15 cellular contexts compared by ENCODE assay signal in the genomic region with DNA sequence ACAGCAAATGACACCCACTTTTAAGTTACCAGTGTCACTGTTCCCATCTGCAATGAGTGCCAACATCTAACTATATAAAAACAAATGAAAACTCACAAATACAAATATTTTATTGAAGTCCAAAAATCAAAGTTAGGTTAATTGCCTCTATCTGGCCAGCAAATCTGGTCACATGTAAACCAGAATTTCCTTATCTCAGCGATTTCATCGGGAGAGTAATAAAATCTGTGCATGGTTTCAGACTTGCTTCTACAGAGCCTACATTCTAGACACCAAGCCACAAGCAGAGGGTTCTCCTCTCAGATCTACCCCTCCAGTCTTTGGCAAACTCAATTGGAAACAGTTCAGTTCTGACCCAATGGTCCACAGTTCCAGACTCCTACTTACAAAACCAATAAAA.
DNase-seq lines count a peak whose midpoint lies in the region; ATAC-seq, FAIRE-seq and TF ChIP-seq lines count a peak whose summit lies in the region.
"Had no signal": no experiment of that assay in that cellular context is flagged by ENCODE, and none has a peak within 500 bp of the region (broad histone marks: within the 10 kb centered on the region; RNA-seq: fewer than 3 reads in every experiment).

No MANE protein-coding gene starts in this region.

- FAIRE-seq in small intestine (lab: Jason Lieb, UNC), result no peak
- FAIRE-seq: A204.1, GM12878, GM19239 had no signal

- ATAC-seq in Panc1, result no peak
- ATAC-seq in left colon, result peak; percentile 69
- ATAC-seq: GM12878 had no signal

- H3K27me3 ChIP-seq in Panc1 (ENCODE audit: control insufficient read depth, insufficient read depth, low read length) (no peaks in the 10 kb centered on the region), MM.1S (replicated peaks; ENCODE audit: insufficient read depth, low read length) (no peaks in the 10 kb centered on the region), small intestine (ENCODE audit: control insufficient read depth in 2 of 2, insufficient read depth in 2 of 2, low read length in 2 of 2) (no peaks in the 10 kb centered on the region)

- H3K4me2 ChIP-seq in MM.1S (ENCODE audit: low read depth, low read length), result no peak overlapping the region

- no peak overlapping the region for H3K9ac ChIP-seq in MM.1S (ENCODE audit: low read length)
- H3K9ac ChIP-seq: GM23248 had no signal

- no peak for TF ChIP-seq CTCF in C4-2B (conservative IDR thresholded peaks at IDR 0.05)
- TF ChIP-seq CTCF in Panc1 (IDR thresholded peaks at IDR 0.05), result no peak
- TF ChIP-seq CTCF in MM.1S (IDR thresholded peaks at IDR 0.05; ENCODE audit: low read length), result no peak

- H3K4me3 ChIP-seq in Panc1 (ENCODE audit: low read depth in 2 of 2, low read length in 2 of 2) (no peak overlapping the region), MM.1S (ENCODE audit: low read length) (no peak overlapping the region), small intestine (ENCODE audit: low read depth in 1 of 2, low read length in 2 of 2) (no peak overlapping the region)
- H3K4me3 ChIP-seq: GM12878, GM23248 had no signal

- no TSS peak for BruUV-seq in Panc1 (replicated peaks; lab: Mats Ljungman, UMichigan)

- H3K36me3 ChIP-seq in Panc1 (ENCODE audit: control insufficient read depth, insufficient read depth, low read length) (no peaks in the 10 kb centered on the region), MM.1S (replicated peaks; ENCODE audit: insufficient read depth, low read length) (no peaks in the 10 kb centered on the region), small intestine (ENCODE audit: control insufficient read depth in 2 of 2, insufficient read depth in 2 of 2, low read length in 2 of 2) (no peaks in the 10 kb centered on the region)

- H3K27ac ChIP-seq in C4-2B (peak overlapping the region; percentile 51), Panc1 (ENCODE audit: low read length) (peak overlapping the region; percentile 63), MM.1S (ENCODE audit: low read length) (no peak overlapping the region), small intestine (ENCODE audit: low read depth in 1 of 2, low read length in 1 of 2) (no peak overlapping the region)
- H3K27ac ChIP-seq: GM23248 had no signal

- POLR2A ChIA-PET in Panc1 (lab: Charles Lee), result no interaction called here

- H3K9me3 ChIP-seq in Panc1 (ENCODE audit: control insufficient read depth, insufficient read depth, low read depth, low read length), result peaks cover 6% of the 10 kb centered on the region; the same call in 1 of the 2 replicates
- no peaks in the 10 kb centered on the region for H3K9me3 ChIP-seq in MM.1S (replicated peaks; ENCODE audit: insufficient read depth, low read length)
- H3K9me3 ChIP-seq in small intestine (ENCODE audit: control insufficient read depth, low read depth), result no peaks in the 10 kb centered on the region

- H3K4me1 ChIP-seq in Panc1 (ENCODE audit: control insufficient read depth, insufficient read depth, low read length) (peaks cover 6% of the 10 kb centered on the region; the same call in 1 of the 2 replicates), MM.1S (ENCODE audit: low read length) (no peaks in the 10 kb centered on the region), small intestine (ENCODE audit: control insufficient read depth in 2 of 2, insufficient read depth in 1 of 2, low read depth in 1 of 2, low read length in 1 of 2) (no peaks in the 10 kb centered on the region)

- no peaks in the 10 kb centered on the region for H3K9me2 ChIP-seq in MM.1S (replicated peaks; ENCODE audit: insufficient read depth, low read length)

- intact Hi-C loops in Panc1 (cut with micrococcal nuclease; ENCODE audit: unreplicated experiment) (no loop called here), left colon (cut with DNase I, micrococcal nuclease) (no loop called here)

- no peak overlapping the region for H2AFZ ChIP-seq in MM.1S (ENCODE audit: low read length)
- H2AFZ ChIP-seq: GM23248 had no signal

- no peaks in the 10 kb centered on the region for H3K79me2 ChIP-seq in MM.1S (ENCODE audit: low read length)

- no peaks in the 10 kb centered on the region for H3F3A ChIP-seq in MM.1S (ENCODE audit: insufficient read depth, low read length)

- no peaks in the 10 kb centered on the region for H4K20me1 ChIP-seq in MM.1S (ENCODE audit: insufficient read depth, low read length)

- DNase-seq in Panc1 (ENCODE audit: low read depth, low spot score) (no peak), left colon (no peak), MM.1S (no peak), small intestine (no peak), DMS53 (lab: John Stamatoyannopoulos, UW) (no peak)
- DNase-seq: AML-193; CD4-positive, alpha-beta memory T cell; DMS153; DMS79 treated with DMSO at 0.1 percent for 48 hours; GM23248; HCEC 1CT had no signal

- WGBS in small intestine, 3 donors, result 51 to 75% (median 66%) methylated on average over 2 of the region's 2 CpGs

- CTCF ChIA-PET in Panc1 (lab: Charles Lee), result no interaction called here

- in situ Hi-C loops in Panc1 (cut with HindIII; ENCODE audit: low pct_unique_long_range_greater_than_20kb, low sequenced_read_pairs), result no loop called here

Comparison
In these comparisons a context has a peak if more than half of its experiments do, and no peak if none do; other contexts are left out.
1. H3K27ac ChIP-seq: peak in C4-2B (single experiment) and Panc1 (single experiment); none in MM.1S (single experiment) and small intestine (0 of 2).